In the genomic region with DNA sequence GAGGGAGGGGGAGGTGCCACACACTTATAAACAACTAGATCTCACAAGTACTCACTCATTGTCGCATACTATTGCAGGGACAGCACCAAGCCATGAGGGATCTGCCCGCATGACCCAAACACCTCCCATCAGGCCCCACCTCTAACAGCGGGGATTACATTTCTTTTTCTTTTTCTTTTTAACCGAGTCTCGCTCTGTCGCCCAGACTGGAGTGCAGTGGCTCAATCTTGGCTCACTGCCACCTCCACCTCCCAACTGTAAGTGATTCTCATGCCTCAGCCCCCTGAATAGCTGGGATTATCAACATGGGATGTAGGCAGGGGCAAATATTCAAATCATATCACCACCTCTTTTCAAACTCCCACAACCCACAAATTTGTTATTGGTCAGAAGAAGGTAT, we compare ENCODE assay signal across 30 cellular contexts.
DNase-seq lines count a peak whose midpoint lies in the region; ATAC-seq, FAIRE-seq and TF ChIP-seq lines count a peak whose summit lies in the region.
"Had no signal": no experiment of that assay in that cellular context is flagged by ENCODE, and none has a peak within 500 bp of the region (broad histone marks: within the 10 kb centered on the region; RNA-seq: fewer than 3 reads in every experiment).

No MANE protein-coding gene starts in this region.

- POLR2A ChIA-PET in K562 (lab: Yijun Ruan, JAX) (interaction anchor here (0.7 kb wide), 1 partner anchor 17 kb away, joined by 3 read pairs; no protein-coding TSS in a partner anchor), T-cell (lab: Charles Lee) (no interaction called here)

- H3K9me3 Mint-ChIP-seq in T-cell, result peaks cover 0 to 6% (median 0%) of the 10 kb centered on the region in 3 donors
- H3K9me3 Mint-ChIP-seq: activated CD4-positive, alpha-beta memory T cell treated with anti-CD3 and anti-CD28 coated beads, Interleukin-2, amount 10 ng/mL, durations not matched to agents 7 days and 5 days; activated naive CD4-positive, alpha-beta T cell treated with anti-CD3 and anti-CD28 coated beads for 36 hours; CD4-positive, alpha-beta T cell; effector memory CD8-positive, alpha-beta T cell; memory B cell; T-helper 2 cell treated with Interferon-gamma antibody and Interleukin-4, amounts not matched to agents 5 μg/mL and 100 μg/mL, for 36 hours had no signal

- TF ChIP-seq RAD21 in Ishikawa (IDR thresholded peaks at IDR 0.05; ENCODE audit: low read depth) (no peak), K562 (CRISPR knock-in tag; conservative IDR thresholded peaks at IDR 0.05 in 1 of 2, IDR thresholded peaks at IDR 0.05 in 1 of 2) (no peak)

- no peak for TF ChIP-seq CTCF in K562 (IDR thresholded peaks at IDR 0.05 in 2 of 3, conservative IDR thresholded peaks at IDR 0.05 in 1 of 3; ENCODE audit: insufficient read depth in 2 of 3, low read depth in 1 of 3, low read length in 3 of 3)

- CTCF ChIA-PET in K562 (lab: Yijun Ruan, JAX; ENCODE audit: low intra/inter-chr PET ratio), result no interaction called here
- CTCF ChIA-PET in T-cell (lab: Charles Lee), result no interaction called here

- DNase-seq in NCI-H345 (lab: John Stamatoyannopoulos, UW) (peak; percentile 36), NCI-H345 treated with DMSO at 0.1 percent for 48 hours (lab: John Stamatoyannopoulos, UW; ENCODE audit: unreplicated experiment) (no peak), K562 (ENCODE audit: extremely low read depth in 1 of 4, low spot score in 3 of 4) (no peak), retina (peak; percentile 8), left ventricle myocardium superior (no peak), T-cell (no peak)
- DNase-seq: activated CD4-positive, alpha-beta memory T cell treated with anti-CD3 and anti-CD28 coated beads, Interleukin-2, amount 10 ng/mL, durations not matched to agents 7 days and 5 days; activated CD8-positive, alpha-beta memory T cell treated with anti-CD3 and anti-CD28 coated beads, Interleukin-2, amount 50 U/mL, for 48 hours; activated naive CD4-positive, alpha-beta T cell treated with anti-CD3 and anti-CD28 coated beads for 36 hours; CD4-positive, alpha-beta T cell; central memory CD4-positive, alpha-beta T cell; cortex of kidney; effector memory CD8-positive, alpha-beta T cell; erythroblast; H9; hypothalamus; MV-4-11; NCI-H187; Right ventricle myocardium superior; stimulated activated CD4-positive, alpha-beta T cell treated with anti-CD3 and anti-CD28 coated beads, Interleukin-4, amount 100 ng/mL, for 24 hours had no signal

- no peaks in the 10 kb centered on the region for H3K4me1 Mint-ChIP-seq in T-cell
- H3K4me1 Mint-ChIP-seq: activated CD4-positive, alpha-beta memory T cell treated with anti-CD3 and anti-CD28 coated beads, Interleukin-2, amount 10 ng/mL, durations not matched to agents 7 days and 5 days had no signal

- WGBS in K562 (ENCODE audit: insufficient coverage, low coverage, missing lambda C conversion rate), result 13% methylated on average over 6 of the region's 6 CpGs

- H3K27ac Mint-ChIP-seq in T-cell, result no peak overlapping the region
- H3K27ac Mint-ChIP-seq: activated CD4-positive, alpha-beta memory T cell treated with anti-CD3 and anti-CD28 coated beads, Interleukin-2, amount 10 ng/mL, durations not matched to agents 7 days and 5 days; activated naive CD4-positive, alpha-beta T cell treated with anti-CD3 and anti-CD28 coated beads for 36 hours; CD4-positive, alpha-beta T cell; effector memory CD8-positive, alpha-beta T cell; memory B cell; T-helper 2 cell treated with Interferon-gamma antibody and Interleukin-4, amounts not matched to agents 5 μg/mL and 100 μg/mL, for 36 hours had no signal

- no peak overlapping the region for H3K4me3 Mint-ChIP-seq in T-cell
- H3K4me3 Mint-ChIP-seq: activated CD4-positive, alpha-beta memory T cell treated with anti-CD3 and anti-CD28 coated beads, Interleukin-2, amount 10 ng/mL, durations not matched to agents 7 days and 5 days; activated naive CD4-positive, alpha-beta T cell treated with anti-CD3 and anti-CD28 coated beads for 36 hours; CD4-positive, alpha-beta T cell; effector memory CD8-positive, alpha-beta T cell; H9; memory B cell; T-helper 2 cell treated with Interferon-gamma antibody and Interleukin-4, amounts not matched to agents 5 μg/mL and 100 μg/mL, for 36 hours had no signal

- no peaks in the 10 kb centered on the region for H3K79me2 ChIP-seq in K562 (ENCODE audit: control insufficient read depth, insufficient read depth, low read length)

- no peaks in the 10 kb centered on the region for H3K36me3 ChIP-seq in K562 (ENCODE audit: control insufficient read depth, insufficient read depth, low read length)
- H3K36me3 ChIP-seq: prostate gland, tibial nerve had no signal

- no peaks in the 10 kb centered on the region; the same call in 1 of the 2 replicates for H4K20me1 ChIP-seq in K562 (replicated peaks; ENCODE audit: control insufficient read depth, insufficient read depth, low read length)

- no peak overlapping the region for H3K4me3 ChIP-seq in K562
- H3K4me3 ChIP-seq: prostate gland, tibial nerve had no signal

- H3K9me3 ChIP-seq in K562 (replicated peaks; ENCODE audit: control insufficient read depth, insufficient read depth, low read depth, low read length), result no peaks in the 10 kb centered on the region
- H3K9me3 ChIP-seq: prostate gland, tibial nerve had no signal

- H3K4me2 ChIP-seq in K562 (ENCODE audit: insufficient read depth, low read length), result no peak overlapping the region

- H2AFZ ChIP-seq in K562 (ENCODE audit: low read depth, low read length), result no peak overlapping the region

- FAIRE-seq in K562 (lab: Jason Lieb, UNC), result no peak
- FAIRE-seq: D721Med, GM18507 had no signal

- H3K27ac ChIP-seq in K562 (ENCODE audit: extremely low read depth, low read depth, low read length), result no peak overlapping the region
- H3K27ac ChIP-seq: prostate gland, tibial nerve had no signal

- TF ChIP-seq POLR2A in K562 (conservative IDR thresholded peaks at IDR 0.05), result no peak

- ATAC-seq in K562 (no peak), left ventricle myocardium superior (no peak), GM19397 (IDR thresholded peaks at IDR 0.05; ENCODE audit: unreplicated experiment) (no peak), T-cell (replicated peaks in 1 of 4) (no peak)
- ATAC-seq: effector memory CD8-positive, alpha-beta T cell; left lobe of liver; Panc1 had no signal

- no peaks in the 10 kb centered on the region for H3K4me1 ChIP-seq in K562 (replicated peaks in 1 of 2; ENCODE audit: control insufficient read depth in 2 of 2, insufficient read depth in 2 of 2, low read length in 2 of 2)
- H3K4me1 ChIP-seq: prostate gland, tibial nerve had no signal

- peaks cover 6% of the 10 kb centered on the region for H3K36me3 Mint-ChIP-seq in T-cell

- peaks cover 0 to 3% of the 10 kb centered on the region in 2 donors for H3K27me3 Mint-ChIP-seq in T-cell
- H3K27me3 Mint-ChIP-seq: activated CD4-positive, alpha-beta memory T cell treated with anti-CD3 and anti-CD28 coated beads, Interleukin-2, amount 10 ng/mL, durations not matched to agents 7 days and 5 days; effector memory CD8-positive, alpha-beta T cell; memory B cell had no signal

- intact Hi-C loops in K562 (cut with micrococcal nuclease), result no loop called here
- intact Hi-C loops in left ventricle myocardium superior (cut with micrococcal nuclease), result no loop called here

- H3K27me3 ChIP-seq in K562 (ENCODE audit: control insufficient read depth in 2 of 2, insufficient read depth in 2 of 2, low read length in 2 of 2), result peaks cover 0 to 11% of the 10 kb centered on the region in 2 experiments; a peak in 2 of 5 replicates
- H3K27me3 ChIP-seq: tibial nerve had no signal

- in situ Hi-C loops in K562 (cut with MboI), result no loop called here

- no peaks in the 10 kb centered on the region for H3K9me1 ChIP-seq in K562 (ENCODE audit: control insufficient read depth, insufficient read depth, low read length)

- H3K9ac ChIP-seq in K562 (ENCODE audit: insufficient read depth in 1 of 2, low read depth in 2 of 2, low read length in 2 of 2), result no peak overlapping the region

- BruUV-seq in K562 (replicated peaks; lab: Mats Ljungman, UMichigan), result no TSS peak

- TF ChIP-seq EP300 in Ishikawa (IDR thresholded peaks at IDR 0.05; ENCODE audit: borderline replicate concordance), result no peak
- TF ChIP-seq EP300 in K562 (IDR thresholded peaks at IDR 0.05; ENCODE audit: low read length), result no peak

TF ChIP-seq in Ishikawa, 13 proteins besides CTCF, POLR2A, EP300 and RAD21 (continues in another document):
- TF ChIP-seq YY1 (IDR thresholded peaks at IDR 0.05; ENCODE audit: low read depth), result no peak
- 0 out of 2 replicates have a peak, but pooled peaks have one; percentile 24 for TF ChIP-seq TCF12 (IDR thresholded peaks at IDR 0.05; ENCODE audit: low read depth)
- TF ChIP-seq TEAD4 (IDR thresholded peaks at IDR 0.05), result peak; percentile 21; the same call in 1 of the 2 replicates
- TF ChIP-seq TAF1 (IDR thresholded peaks at IDR 0.05; ENCODE audit: low read depth), result no peak
- TF ChIP-seq CREB1 (IDR thresholded peaks at IDR 0.05; ENCODE audit: low read depth), result no peak
- no peak for TF ChIP-seq CEBPB (IDR thresholded peaks at IDR 0.05)
- no peak for TF ChIP-seq EGR1 (IDR thresholded peaks at IDR 0.05)
- TF ChIP-seq NFIC (IDR thresholded peaks at IDR 0.05), result peak; percentile 82
- TF ChIP-seq FOXM1 (IDR thresholded peaks at IDR 0.05; ENCODE audit: borderline replicate concordance, low read depth), result no peak

TF ChIP-seq in K562, 482 proteins besides CTCF, POLR2A, EP300 and RAD21:
- TF ChIP-seq NFIC (IDR thresholded peaks at IDR 0.05) (peak; percentile 58), BRCA1 (IDR thresholded peaks at IDR 0.05) (no peak), BRCA1 (CRISPR knock-in tag; IDR thresholded peaks at IDR 0.05) (no peak)
TF ChIP-seq in K562: peak in this region for 1.

Comparison
In these comparisons a context has a peak if more than half of its experiments do, and no peak if none do; other contexts are left out.
1. DNase-seq: peak in NCI-H345 (single experiment) and retina (single experiment); none in NCI-H345 treated with DMSO at 0.1 percent for 48 hours (single experiment), K562 (0 of 4), left ventricle myocardium superior (single experiment) and T-cell (0 of 34).